ENCODE assay signal across 16 cellular contexts in the genomic region with DNA sequence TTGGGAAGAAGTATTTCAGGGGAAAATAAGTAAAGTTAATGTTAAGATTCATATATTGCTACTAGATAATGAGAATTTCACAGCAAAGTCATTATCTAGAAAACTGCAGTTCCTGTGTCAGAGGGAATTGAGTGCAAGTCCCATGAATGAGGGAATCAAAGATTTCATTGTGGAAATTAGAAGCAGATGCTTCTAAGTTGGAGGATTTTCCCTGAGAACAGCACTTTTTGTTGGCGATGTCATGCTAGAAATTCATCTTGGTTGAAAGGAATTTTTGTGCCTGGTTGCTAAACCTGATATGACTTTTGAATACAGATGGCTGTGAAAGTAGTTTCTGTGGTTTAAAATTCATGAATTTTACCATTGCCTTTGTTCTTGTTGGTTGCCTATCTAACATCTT. TPM values are rescaled to one million over a fixed set of nuclear protein-coding genes. Genes with fewer than 3 reads are reported as not detected.
A peak's percentile ranks its signal among the peaks of the same experiment; 100 is the strongest.
DNase-seq lines count a peak whose midpoint lies in the region; ATAC-seq and TF ChIP-seq lines count a peak whose summit lies in the region.
"Had no signal": no experiment of that assay in that cellular context is flagged by ENCODE, and none has a peak within 500 bp of the region (broad histone marks: within the 10 kb centered on the region; RNA-seq: fewer than 3 reads in every experiment).

No MANE protein-coding gene starts in this region.

- no peak for TF ChIP-seq CTCF in chondrocyte (IDR thresholded peaks at IDR 0.05)

- H3K9me3 Mint-ChIP-seq in activated T-cell treated with anti-CD3 and anti-CD28 coated beads, Interleukin-2, amount 50 U/mL, for 72 hours = no peaks in the 10 kb centered on the region
- no peaks in the 10 kb centered on the region for H3K9me3 Mint-ChIP-seq in chondrocyte (ENCODE audit: low read depth)

- peak overlapping the region; percentile 36 to 71 for H3K4me3 Mint-ChIP-seq in activated T-cell treated with anti-CD3 and anti-CD28 coated beads, Interleukin-2, amount 50 U/mL, for 72 hours
- no peak overlapping the region for H3K4me3 Mint-ChIP-seq in chondrocyte (ENCODE audit: unreplicated experiment)
- H3K4me3 Mint-ChIP-seq: activated CD8-positive, alpha-beta memory T cell treated with anti-CD3 and anti-CD28 coated beads, Interleukin-2, amount 10 ng/mL, durations not matched to agents 7 days and 5 days had no signal

- DNase-seq in activated T-cell treated with anti-CD3 and anti-CD28 coated beads, Interleukin-2, amount 50 U/mL, for 72 hours = no peak
- no peak for DNase-seq in activated T-cell treated with anti-CD3 and anti-CD28 coated beads, Interleukin-2, amount 50 U/mL, for 1 hour
- no peak for DNase-seq in chondrocyte (ENCODE audit: low spot score)
- peak; percentile 42 for DNase-seq in kidney glomerular epithelial cell (lab: John Stamatoyannopoulos, UW)
- peak; percentile 69 for DNase-seq in superior temporal gyrus (ENCODE audit: extremely low spot score)
- DNase-seq in SHP77 treated with DMSO at 0.1 percent for 48 hours (lab: John Stamatoyannopoulos, UW) = no peak
- DNase-seq in nucleus accumbens (lab: John Stamatoyannopoulos, UW) = no peak
- DNase-seq: 8988T; activated CD8-positive, alpha-beta memory T cell treated with anti-CD3 and anti-CD28 coated beads, Interleukin-2, amount 10 ng/mL, durations not matched to agents 7 days and 5 days; aorta; DMS79; esophagus squamous epithelium; NCI-H2171 treated with DMSO at 0.1 percent for 48 hours; stimulated activated CD4-positive, alpha-beta T cell treated with anti-CD3 and anti-CD28 coated beads, Interleukin-4, amount 100 ng/mL, for 4 hours; testis had no signal

- ATAC-seq in activated T-cell treated with anti-CD3 and anti-CD28 coated beads, Interleukin-2, amount 50 U/mL, for 72 hours (replicated peaks in 1 of 2) = no peak
- no peak for ATAC-seq in GM19328 (IDR thresholded peaks at IDR 0.05; ENCODE audit: unreplicated experiment)
- ATAC-seq: activated CD8-positive, alpha-beta memory T cell treated with anti-CD3 and anti-CD28 coated beads, Interleukin-2, amount 10 ng/mL, durations not matched to agents 7 days and 5 days had no signal

- peaks cover 19% of the 10 kb centered on the region for H3K4me1 Mint-ChIP-seq in activated T-cell treated with anti-CD3 and anti-CD28 coated beads, Interleukin-2, amount 50 U/mL, for 72 hours (ENCODE audit: low read depth)
- peaks cover 84% of the 10 kb centered on the region for H3K4me1 Mint-ChIP-seq in chondrocyte (ENCODE audit: low read depth)
- H3K4me1 Mint-ChIP-seq: activated CD8-positive, alpha-beta memory T cell treated with anti-CD3 and anti-CD28 coated beads, Interleukin-2, amount 10 ng/mL, durations not matched to agents 7 days and 5 days had no signal

- no peaks in the 10 kb centered on the region for H3K27me3 Mint-ChIP-seq in activated T-cell treated with anti-CD3 and anti-CD28 coated beads, Interleukin-2, amount 50 U/mL, for 72 hours (ENCODE audit: low read depth)
- H3K27me3 Mint-ChIP-seq in chondrocyte (ENCODE audit: low read depth) = no peaks in the 10 kb centered on the region

- H3K27ac Mint-ChIP-seq in activated T-cell treated with anti-CD3 and anti-CD28 coated beads, Interleukin-2, amount 50 U/mL, for 72 hours = no peak overlapping the region
- peak overlapping the region; percentile 88 for H3K27ac Mint-ChIP-seq in chondrocyte (ENCODE audit: unreplicated experiment)
- H3K27ac Mint-ChIP-seq: activated CD8-positive, alpha-beta memory T cell treated with anti-CD3 and anti-CD28 coated beads, Interleukin-2, amount 10 ng/mL, durations not matched to agents 7 days and 5 days had no signal

- H3K36me3 Mint-ChIP-seq in activated T-cell treated with anti-CD3 and anti-CD28 coated beads, Interleukin-2, amount 50 U/mL, for 72 hours (ENCODE audit: insufficient read depth in 2 of 2) = no peaks in the 10 kb centered on the region
- no peaks in the 10 kb centered on the region for H3K36me3 Mint-ChIP-seq in chondrocyte (ENCODE audit: low read depth)
- H3K36me3 Mint-ChIP-seq: activated CD8-positive, alpha-beta memory T cell treated with anti-CD3 and anti-CD28 coated beads, Interleukin-2, amount 10 ng/mL, durations not matched to agents 7 days and 5 days had no signal

RNA-seq across cellular contexts. Expression of a gene that starts 25.6 kb away (rescaled TPM):
- 1 to 10 TPM; 6.5 to 7.7 TPM for total RNA-seq in activated T-cell treated with anti-CD3 and anti-CD28 coated beads, Interleukin-2, amount 50 U/mL, for 72 hours
- total RNA-seq in chondrocyte = 105 to 135 TPM (median 131 TPM) in 3 replicates

Comparison
In these comparisons a context has a peak if more than half of its experiments do, and no peak if none do; other contexts are left out.
1. DNase-seq: peak in kidney glomerular epithelial cell (single experiment) and superior temporal gyrus (single experiment); none in activated T-cell treated with anti-CD3 and anti-CD28 coated beads, Interleukin-2, amount 50 U/mL, for 72 hours (0 of 2), activated T-cell treated with anti-CD3 and anti-CD28 coated beads, Interleukin-2, amount 50 U/mL, for 1 hour (single experiment), chondrocyte (single experiment), SHP77 treated with DMSO at 0.1 percent for 48 hours (single experiment) and nucleus accumbens (0 of 56).
2. RNA of a gene that starts 25.6 kb away (total RNA-seq): 105 to 135 TPM in chondrocyte; 6.5 to 7.7 TPM in activated T-cell treated with anti-CD3 and anti-CD28 coated beads, Interleukin-2, amount 50 U/mL, for 72 hours; every median in the first group is over 10 times any median in the second.